17 cellular contexts compared by ENCODE assay signal in genomic region chr1:116128669-116129068, GRCh38. TPM values are rescaled to one million over a fixed set of nuclear protein-coding genes. Genes with fewer than 3 reads are reported as not detected.
DNase-seq lines count a peak whose midpoint lies in the region; ATAC-seq and TF ChIP-seq lines count a peak whose summit lies in the region.
"Had no signal": no experiment of that assay in that cellular context is flagged by ENCODE, and none has a peak within 500 bp of the region (broad histone marks: within the 10 kb centered on the region; RNA-seq: fewer than 3 reads in every experiment).

No MANE protein-coding gene starts in this region.

- ATAC-seq in natural killer cell treated with Interleukin-12 subunit alpha and Interleukin-12 subunit beta and Interleukin-15 and Interleukin-18, amount 100 ng/mL, for 72 hours, result peak; percentile 75 to 77
- peak; percentile 29 for ATAC-seq in stimulated activated memory B cell treated with anti-CD40 and anti-IgM and Interleukin-4, amounts not matched to agents 10 μg/mL and 1 μg/mL and 100 μg/mL, for 72 hours
- ATAC-seq: Panc1 had no signal

- H3K9me3 Mint-ChIP-seq in activated CD4-positive, alpha-beta T cell treated with anti-CD3 and anti-CD28 coated beads, Interleukin-2, amount 10 ng/mL, durations not matched to agents 7 days and 5 days, result no peaks in the 10 kb centered on the region
- H3K9me3 Mint-ChIP-seq in natural killer cell treated with Interleukin-12 subunit alpha and Interleukin-12 subunit beta and Interleukin-15 and Interleukin-18, amount 100 ng/mL, for 72 hours, result no peaks in the 10 kb centered on the region
- H3K9me3 Mint-ChIP-seq in stimulated activated memory B cell treated with anti-CD40 and anti-IgM and Interleukin-4, amounts not matched to agents 10 μg/mL and 1 μg/mL and 100 μg/mL, for 72 hours, result no peaks in the 10 kb centered on the region

- CTCF ChIA-PET in activated CD4-positive, alpha-beta T cell treated with anti-CD3 and anti-CD28 coated beads, Interleukin-2, amount 10 ng/mL, durations not matched to agents 7 days and 5 days (lab: Charles Lee), result interaction anchor here (0.6 kb wide), 1 partner anchor 1013 kb away, joined by 3 read pairs; no protein-coding TSS in a partner anchor

- peaks cover 6% of the 10 kb centered on the region for H3K27me3 Mint-ChIP-seq in activated CD4-positive, alpha-beta T cell treated with anti-CD3 and anti-CD28 coated beads, Interleukin-2, amount 10 ng/mL, durations not matched to agents 7 days and 5 days
- peaks cover 6 to 18% of the 10 kb centered on the region in 2 donors for H3K27me3 Mint-ChIP-seq in natural killer cell treated with Interleukin-12 subunit alpha and Interleukin-12 subunit beta and Interleukin-15 and Interleukin-18, amount 100 ng/mL, for 72 hours
- H3K27me3 Mint-ChIP-seq in stimulated activated memory B cell treated with anti-CD40 and anti-IgM and Interleukin-4, amounts not matched to agents 10 μg/mL and 1 μg/mL and 100 μg/mL, for 72 hours, result peaks cover 10% of the 10 kb centered on the region

- H3K4me3 Mint-ChIP-seq in activated CD4-positive, alpha-beta T cell treated with anti-CD3 and anti-CD28 coated beads, Interleukin-2, amount 10 ng/mL, durations not matched to agents 7 days and 5 days, result no peak overlapping the region
- no peak overlapping the region for H3K4me3 Mint-ChIP-seq in natural killer cell treated with Interleukin-12 subunit alpha and Interleukin-12 subunit beta and Interleukin-15 and Interleukin-18, amount 100 ng/mL, for 72 hours
- no peak overlapping the region for H3K4me3 Mint-ChIP-seq in stimulated activated memory B cell treated with anti-CD40 and anti-IgM and Interleukin-4, amounts not matched to agents 10 μg/mL and 1 μg/mL and 100 μg/mL, for 72 hours
- H3K4me3 Mint-ChIP-seq: CD14-positive monocyte had no signal

- H3K4me2 ChIP-seq in hepatocyte, result no peak overlapping the region

- 95% methylated on average over 3 of the region's 3 CpGs for WGBS in hepatocyte (ENCODE audit: low lambda C conversion rate, missing lambda C conversion rate)

- H3K4me1 Mint-ChIP-seq in activated CD4-positive, alpha-beta T cell treated with anti-CD3 and anti-CD28 coated beads, Interleukin-2, amount 10 ng/mL, durations not matched to agents 7 days and 5 days, result peaks cover 39% of the 10 kb centered on the region
- peaks cover 6 to 8% of the 10 kb centered on the region in 2 donors for H3K4me1 Mint-ChIP-seq in natural killer cell treated with Interleukin-12 subunit alpha and Interleukin-12 subunit beta and Interleukin-15 and Interleukin-18, amount 100 ng/mL, for 72 hours (ENCODE audit: low read depth in 2 of 2)
- H3K4me1 Mint-ChIP-seq in stimulated activated memory B cell treated with anti-CD40 and anti-IgM and Interleukin-4, amounts not matched to agents 10 μg/mL and 1 μg/mL and 100 μg/mL, for 72 hours, result no peaks in the 10 kb centered on the region

- H3K36me3 ChIP-seq in hepatocyte (replicated peaks; ENCODE audit: insufficient read depth, low read depth), result no peaks in the 10 kb centered on the region
- H3K36me3 ChIP-seq: neutrophil had no signal

- no peak overlapping the region for H2AFZ ChIP-seq in hepatocyte

- H3K9me2 ChIP-seq in hepatocyte (replicated peaks; ENCODE audit: insufficient read depth), result no peaks in the 10 kb centered on the region

- no peak overlapping the region for H3K4me3 ChIP-seq in hepatocyte

- no peaks in the 10 kb centered on the region for H4K20me1 ChIP-seq in hepatocyte (ENCODE audit: insufficient read depth, poor library complexity, severe bottlenecking)

- DNase-seq in activated CD4-positive, alpha-beta T cell treated with anti-CD3 and anti-CD28 coated beads, Interleukin-2, amount 10 ng/mL, durations not matched to agents 7 days and 5 days, result peak; percentile 41
- peak; percentile 67 to 76 for DNase-seq in activated T-cell treated with anti-CD3 and anti-CD28 coated beads, Interleukin-2, amount 50 U/mL, for 48 hours
- no peak for DNase-seq in natural killer cell treated with Interleukin-12 subunit alpha and Interleukin-12 subunit beta and Interleukin-15 and Interleukin-18, amount 100 ng/mL, for 72 hours (ENCODE audit: low spot score)
- DNase-seq in hepatocyte (ENCODE audit: low spot score) (no peak), NCI-H524 (lab: John Stamatoyannopoulos, UW) (no peak), occipital lobe (lab: John Stamatoyannopoulos, UW) (no peak)
- DNase-seq: activated CD4-positive, CD25-positive, alpha-beta regulatory T cell treated with anti-CD3 and anti-CD28 coated beads, Interleukin-2, amount 50 U/mL, for 72 hours; H7; Karpas-422; mammary epithelial cell; NCI-H146; NCI-H526 treated with DMSO at 0.1 percent for 48 hours; small intestine had no signal

- H3K79me2 ChIP-seq in hepatocyte, result no peaks in the 10 kb centered on the region

- H3K27ac Mint-ChIP-seq in activated CD4-positive, alpha-beta T cell treated with anti-CD3 and anti-CD28 coated beads, Interleukin-2, amount 10 ng/mL, durations not matched to agents 7 days and 5 days, result peak overlapping the region; percentile 31
- peak overlapping the region in 1 of 2 donors; percentile 65 for H3K27ac Mint-ChIP-seq in natural killer cell treated with Interleukin-12 subunit alpha and Interleukin-12 subunit beta and Interleukin-15 and Interleukin-18, amount 100 ng/mL, for 72 hours
- H3K27ac Mint-ChIP-seq in stimulated activated memory B cell treated with anti-CD40 and anti-IgM and Interleukin-4, amounts not matched to agents 10 μg/mL and 1 μg/mL and 100 μg/mL, for 72 hours, result no peak overlapping the region

- TF ChIP-seq CTCF in hepatocyte (IDR thresholded peaks at IDR 0.05; ENCODE audit: poor library complexity), result no peak

- no peaks in the 10 kb centered on the region for H3K36me3 Mint-ChIP-seq in activated CD4-positive, alpha-beta T cell treated with anti-CD3 and anti-CD28 coated beads, Interleukin-2, amount 10 ng/mL, durations not matched to agents 7 days and 5 days (ENCODE audit: low read depth)
- no peaks in the 10 kb centered on the region for H3K36me3 Mint-ChIP-seq in natural killer cell treated with Interleukin-12 subunit alpha and Interleukin-12 subunit beta and Interleukin-15 and Interleukin-18, amount 100 ng/mL, for 72 hours
- no peaks in the 10 kb centered on the region for H3K36me3 Mint-ChIP-seq in stimulated activated memory B cell treated with anti-CD40 and anti-IgM and Interleukin-4, amounts not matched to agents 10 μg/mL and 1 μg/mL and 100 μg/mL, for 72 hours
- H3K36me3 Mint-ChIP-seq: CD14-positive monocyte had no signal

- peaks cover 8% of the 10 kb centered on the region for H3K4me1 ChIP-seq in hepatocyte (ENCODE audit: insufficient read depth)

- no peaks in the 10 kb centered on the region for H3K27me3 ChIP-seq in hepatocyte
- H3K27me3 ChIP-seq: neutrophil had no signal

- H3K9me3 ChIP-seq in hepatocyte (ENCODE audit: low read depth), result no peaks in the 10 kb centered on the region
- H3K9me3 ChIP-seq: neutrophil had no signal

- H3K27ac ChIP-seq in hepatocyte, result no peak overlapping the region
- H3K27ac ChIP-seq: neutrophil had no signal

- POLR2A ChIA-PET in activated CD4-positive, alpha-beta T cell treated with anti-CD3 and anti-CD28 coated beads, Interleukin-2, amount 10 ng/mL, durations not matched to agents 7 days and 5 days (lab: Charles Lee), result no interaction called here

RNA-seq across cellular contexts. Expression of gene MAB21L3, which starts 17.5 kb away (rescaled TPM):
- total RNA-seq in activated CD4-positive, alpha-beta T cell treated with anti-CD3 and anti-CD28 coated beads, Interleukin-2, amount 10 ng/mL, durations not matched to agents 7 days and 5 days, result not detected
- not detected for total RNA-seq in natural killer cell treated with Interleukin-12 subunit alpha and Interleukin-12 subunit beta and Interleukin-15 and Interleukin-18, amount 100 ng/mL, for 72 hours
- total RNA-seq in hepatocyte, result 0.24 and 0.47 TPM in 2 replicates
- polyA plus RNA-seq in hepatocyte, result 0.54 and 0.74 TPM in 2 replicates
- total RNA-seq in occipital lobe, result 0.31 TPM
- polyA plus RNA-seq: CD14-positive monocyte had no signal

Comparison
In these comparisons a context has a peak if more than half of its experiments do, and no peak if none do; other contexts are left out.
1. DNase-seq: peak in activated CD4-positive, alpha-beta T cell treated with anti-CD3 and anti-CD28 coated beads, Interleukin-2, amount 10 ng/mL, durations not matched to agents 7 days and 5 days (single experiment) and activated T-cell treated with anti-CD3 and anti-CD28 coated beads, Interleukin-2, amount 50 U/mL, for 48 hours (2 of 2); none in natural killer cell treated with Interleukin-12 subunit alpha and Interleukin-12 subunit beta and Interleukin-15 and Interleukin-18, amount 100 ng/mL, for 72 hours (single experiment), hepatocyte (single experiment), NCI-H524 (0 of 2) and occipital lobe (single experiment).